Comparison of ENCODE assay signal across 8 cellular contexts in genomic region chr18:54776282-54776977, GRCh38. TPM values are rescaled to one million over a fixed set of nuclear protein-coding genes. Genes with fewer than 3 reads are reported as not detected.
DNase-seq lines count a peak whose midpoint lies in the region; ATAC-seq and TF ChIP-seq lines count a peak whose summit lies in the region.

No MANE protein-coding gene starts in this region.

- H3K79me1 ChIP-seq in mesendoderm (ENCODE audit: low read length): no peaks in the 10 kb centered on the region

- H3K56ac ChIP-seq in mesendoderm (ENCODE audit: low read length): no peak overlapping the region

- H3K9ac ChIP-seq in mesendoderm (ENCODE audit: low read length): no peak overlapping the region

- H3K18ac ChIP-seq in mesendoderm (ENCODE audit: low read length): no peak overlapping the region

- no peaks in the 10 kb centered on the region for H3K36me3 Mint-ChIP-seq in activated T-cell treated with anti-CD3 and anti-CD28 coated beads, Interleukin-2, amount 50 U/mL, for 4 hours (ENCODE audit: insufficient read depth)

- H2BK15ac ChIP-seq in mesendoderm (replicated peaks; ENCODE audit: low read depth): no peak overlapping the region

- no peak overlapping the region for H3K23ac ChIP-seq in mesendoderm (ENCODE audit: low read length)

- TF ChIP-seq EP300 in gastroesophageal sphincter (IDR thresholded peaks at IDR 0.05): no peak

- WGBS in gastroesophageal sphincter (ENCODE audit: low coverage in 1 of 2), 2 donors: 14 to 49% methylated on average over 2 of the region's 8 CpGs
- WGBS in mesendoderm (ENCODE audit: extremely low coverage, insufficient coverage, low lambda C conversion rate): no CpG with 5 or more reads among the region's 8 CpGs

- H2BK5ac ChIP-seq in mesendoderm (ENCODE audit: low read length): no peak overlapping the region

- H3K9me3 Mint-ChIP-seq in activated T-cell treated with anti-CD3 and anti-CD28 coated beads, Interleukin-2, amount 50 U/mL, for 4 hours: no peaks in the 10 kb centered on the region

- no peaks in the 10 kb centered on the region for H3K79me2 ChIP-seq in mesendoderm (ENCODE audit: control insufficient read depth, insufficient read depth, low read length)

- peaks cover 2% of the 10 kb centered on the region for H3K27me3 Mint-ChIP-seq in activated T-cell treated with anti-CD3 and anti-CD28 coated beads, Interleukin-2, amount 50 U/mL, for 4 hours (ENCODE audit: low read depth)

- no peak overlapping the region for H3K4me2 ChIP-seq in mesendoderm (ENCODE audit: low read length)

- no peaks in the 10 kb centered on the region for H3K4me1 Mint-ChIP-seq in activated T-cell treated with anti-CD3 and anti-CD28 coated beads, Interleukin-2, amount 50 U/mL, for 4 hours (ENCODE audit: low read depth)

- no peak overlapping the region for H3K4ac ChIP-seq in mesendoderm (ENCODE audit: low read depth, low read length)

- H4K8ac ChIP-seq in mesendoderm (ENCODE audit: low read depth, low read length): no peak overlapping the region

- peak; percentile 83 to 86 for ATAC-seq in activated T-cell treated with anti-CD3 and anti-CD28 coated beads, Interleukin-2, amount 50 U/mL, for 4 hours
- ATAC-seq in HG02884 (IDR thresholded peaks at IDR 0.05; ENCODE audit: unreplicated experiment): peak; percentile 86
- peak; percentile 68 for ATAC-seq in gastroesophageal sphincter

- H3K4me3 ChIP-seq in gastroesophageal sphincter (no peak overlapping the region), ascending aorta (no peak overlapping the region), mesendoderm (ENCODE audit: low read length) (no peak overlapping the region)

- no peak for DNase-seq in activated T-cell treated with anti-CD3 and anti-CD28 coated beads, Interleukin-2, amount 50 U/mL, for 4 hours
- DNase-seq in activated T-cell treated with anti-CD3 and anti-CD28 coated beads, Interleukin-2, amount 50 U/mL, for 1 hour: no peak
- DNase-seq in SIG-M5 (lab: John Stamatoyannopoulos, UW): peak; percentile 7
- no peak for DNase-seq in ascending aorta (ENCODE audit: low spot score in 2 of 2)
- DNase-seq in mesendoderm: no peak
- no peak for DNase-seq in NCI-H510A (lab: John Stamatoyannopoulos, UW)

- no peak overlapping the region for H3K4me3 Mint-ChIP-seq in activated T-cell treated with anti-CD3 and anti-CD28 coated beads, Interleukin-2, amount 50 U/mL, for 4 hours

- H2AK5ac ChIP-seq in mesendoderm (ENCODE audit: low read length): no peak overlapping the region

- H4K5ac ChIP-seq in mesendoderm (ENCODE audit: low read length): no peak overlapping the region

- TF ChIP-seq POLR2A in gastroesophageal sphincter (IDR thresholded peaks at IDR 0.05): no peak

- H2BK120ac ChIP-seq in mesendoderm (ENCODE audit: low read depth, low read length): no peak overlapping the region

- H3K36me3 ChIP-seq in gastroesophageal sphincter (no peaks in the 10 kb centered on the region), ascending aorta (no peaks in the 10 kb centered on the region), mesendoderm (ENCODE audit: control insufficient read depth, insufficient read depth, low read length) (no peaks in the 10 kb centered on the region)

- TF ChIP-seq CTCF in gastroesophageal sphincter (IDR thresholded peaks at IDR 0.05) (no peak), ascending aorta (IDR thresholded peaks at IDR 0.05) (no peak)

- H3K9me3 ChIP-seq in gastroesophageal sphincter: no peaks in the 10 kb centered on the region
- no peaks in the 10 kb centered on the region for H3K9me3 ChIP-seq in ascending aorta

- intact Hi-C loops in ascending aorta (cut with DNase I): no loop called here

- H3K4me1 ChIP-seq in gastroesophageal sphincter (peaks cover 0 to 15% (median 0%) of the 10 kb centered on the region in 3 donors), ascending aorta (no peaks in the 10 kb centered on the region), mesendoderm (ENCODE audit: control insufficient read depth, low read depth, low read length) (no peaks in the 10 kb centered on the region)

- H3K27me3 ChIP-seq in gastroesophageal sphincter (no peaks in the 10 kb centered on the region), ascending aorta (no peaks in the 10 kb centered on the region), mesendoderm (ENCODE audit: insufficient read depth, low read length, poor library complexity) (no peaks in the 10 kb centered on the region)

- H3K27ac ChIP-seq in gastroesophageal sphincter (no peak overlapping the region), ascending aorta (no peak overlapping the region), mesendoderm (ENCODE audit: low read depth, low read length) (no peak overlapping the region)

RNA-seq across cellular contexts. Expression of gene RAB27B, which starts 51.8 kb away (rescaled TPM):
- total RNA-seq in activated T-cell treated with anti-CD3 and anti-CD28 coated beads, Interleukin-2, amount 50 U/mL, for 4 hours: under 1 TPM; 0.05 to 0.78 (median 0.14) TPM
- total RNA-seq in gastroesophageal sphincter (1 to 10 TPM in 1 of 4 donors, under 1 TPM in 3; 0.31 to 3.0 (median 0.69) TPM), ascending aorta (0.11 TPM)
- 0.07 TPM for polyA plus RNA-seq in mesendoderm (2013, experiment 1 of 2)
- polyA plus RNA-seq in mesendoderm (2013, experiment 2 of 2): 0.13 TPM
